In the genomic region with DNA sequence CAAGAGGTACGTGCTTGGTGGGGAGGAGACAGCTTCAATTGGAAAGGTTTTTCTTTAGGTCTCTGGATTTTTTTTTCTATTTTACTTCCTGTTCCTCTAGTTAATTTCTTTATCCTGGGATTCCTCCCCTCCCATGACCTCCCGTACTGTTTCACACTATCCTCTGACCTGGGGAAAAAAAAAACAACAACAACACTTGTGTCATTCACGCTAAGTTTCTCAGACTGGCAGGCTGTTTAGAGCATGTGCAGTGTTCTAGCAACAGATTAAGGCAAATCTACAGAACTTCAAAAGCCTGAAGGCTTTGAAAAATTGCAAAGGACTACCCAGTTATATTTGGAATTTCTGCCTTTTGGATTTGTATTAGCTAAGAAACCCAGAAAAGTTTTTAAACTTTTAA, we compare ENCODE assay signal across 21 cellular contexts.
"Had no signal": no experiment of that assay in that cellular context is flagged by ENCODE, and none has a peak within 500 bp of the region (broad histone marks: within the 10 kb centered on the region; RNA-seq: fewer than 3 reads in every experiment).

No MANE protein-coding gene starts in this region.

- H3K36me3 Mint-ChIP-seq: activated naive CD4-positive, alpha-beta T cell treated with anti-CD3 and anti-CD28 coated beads, Interleukin-2, amount 10 ng/mL, durations not matched to agents 7 days and 5 days; immature natural killer cell had no signal

- H3K9me3 Mint-ChIP-seq: activated CD4-positive, alpha-beta memory T cell treated with anti-CD3 and anti-CD28 coated beads, Interleukin-2, amount 10 ng/mL, durations not matched to agents 7 days and 5 days; activated CD4-positive, alpha-beta T cell treated with anti-CD3 and anti-CD28 coated beads, Interleukin-2, amount 10 ng/mL, durations not matched to agents 24 days and 14 days; activated naive CD4-positive, alpha-beta T cell treated with anti-CD3 and anti-CD28 coated beads, Interleukin-2, amount 10 ng/mL, durations not matched to agents 7 days and 5 days; activated T-cell treated with anti-CD3 and anti-CD28 coated beads, Interleukin-2, amount 50 U/mL, for 72 hours; naive B cell had no signal

- ATAC-seq: activated CD4-positive, CD25-positive, alpha-beta regulatory T cell treated with anti-CD3 and anti-CD28 coated beads, Interleukin-2, amount 50 U/mL, for 24 hours; activated T-cell treated with anti-CD3 and anti-CD28 coated beads, Interleukin-2, amount 50 U/mL, for 72 hours; foreskin keratinocyte had no signal

- H3K27me3 Mint-ChIP-seq: activated CD4-positive, alpha-beta memory T cell treated with anti-CD3 and anti-CD28 coated beads, Interleukin-2, amount 10 ng/mL, durations not matched to agents 7 days and 5 days; activated CD4-positive, alpha-beta T cell treated with anti-CD3 and anti-CD28 coated beads, Interleukin-2, amount 10 ng/mL, durations not matched to agents 24 days and 14 days; activated naive CD4-positive, alpha-beta T cell treated with anti-CD3 and anti-CD28 coated beads, Interleukin-2, amount 10 ng/mL, durations not matched to agents 7 days and 5 days; naive B cell had no signal

- H3K4me3 ChIP-seq: hepatocyte, right atrium auricular region had no signal

- H3K27ac Mint-ChIP-seq: activated CD4-positive, alpha-beta memory T cell treated with anti-CD3 and anti-CD28 coated beads, Interleukin-2, amount 10 ng/mL, durations not matched to agents 7 days and 5 days; activated CD4-positive, alpha-beta T cell treated with anti-CD3 and anti-CD28 coated beads, Interleukin-2, amount 10 ng/mL, durations not matched to agents 24 days and 14 days; activated naive CD4-positive, alpha-beta T cell treated with anti-CD3 and anti-CD28 coated beads, Interleukin-2, amount 10 ng/mL, durations not matched to agents 7 days and 5 days; activated T-cell treated with anti-CD3 and anti-CD28 coated beads, Interleukin-2, amount 50 U/mL, for 72 hours; immature natural killer cell had no signal

- H3K4me1 Mint-ChIP-seq: activated CD4-positive, alpha-beta memory T cell treated with anti-CD3 and anti-CD28 coated beads, Interleukin-2, amount 10 ng/mL, durations not matched to agents 7 days and 5 days; activated CD4-positive, alpha-beta T cell treated with anti-CD3 and anti-CD28 coated beads, Interleukin-2, amount 10 ng/mL, durations not matched to agents 24 days and 14 days; activated naive CD4-positive, alpha-beta T cell treated with anti-CD3 and anti-CD28 coated beads, Interleukin-2, amount 10 ng/mL, durations not matched to agents 7 days and 5 days; immature natural killer cell had no signal

- H2AFZ ChIP-seq: hepatocyte had no signal

- H3K4me2 ChIP-seq: hepatocyte, SK-N-SH had no signal

- H3K4me3 Mint-ChIP-seq: activated CD4-positive, alpha-beta memory T cell treated with anti-CD3 and anti-CD28 coated beads, Interleukin-2, amount 10 ng/mL, durations not matched to agents 7 days and 5 days; activated CD4-positive, alpha-beta T cell treated with anti-CD3 and anti-CD28 coated beads, Interleukin-2, amount 10 ng/mL, durations not matched to agents 24 days and 14 days; activated naive CD4-positive, alpha-beta T cell treated with anti-CD3 and anti-CD28 coated beads, Interleukin-2, amount 10 ng/mL, durations not matched to agents 7 days and 5 days; activated T-cell treated with anti-CD3 and anti-CD28 coated beads, Interleukin-2, amount 50 U/mL, for 72 hours; immature natural killer cell; naive B cell had no signal

- H3K27ac ChIP-seq: foreskin keratinocyte, hepatocyte, right atrium auricular region had no signal

- H3K36me3 ChIP-seq: right atrium auricular region had no signal

- H3K4me1 ChIP-seq: foreskin keratinocyte had no signal

- DNase-seq: activated CD4-positive, alpha-beta memory T cell treated with anti-CD3 and anti-CD28 coated beads, Interleukin-2, amount 10 ng/mL, durations not matched to agents 7 days and 5 days; activated CD4-positive, alpha-beta T cell treated with anti-CD3 and anti-CD28 coated beads, Interleukin-2, amount 10 ng/mL, durations not matched to agents 24 days and 14 days; activated effector memory CD4-positive, alpha-beta T cell treated with anti-CD3 and anti-CD28 coated beads, Interleukin-2, amount 50 U/mL, for 16 hours; activated naive CD4-positive, alpha-beta T cell treated with anti-CD3 and anti-CD28 coated beads, Interleukin-2, amount 10 ng/mL, durations not matched to agents 7 days and 5 days; activated T-cell treated with anti-CD3 and anti-CD28 coated beads, Interleukin-2, amount 50 U/mL, for 72 hours; amygdala; cerebellar nuclear complex; effector CD4-positive, alpha-beta T cell; erythroblast; foreskin keratinocyte; immature natural killer cell; mesenchymal stem cell; naive B cell; SK-N-SH; stimulated activated CD4-positive, alpha-beta T cell treated with anti-CD3 and anti-CD28 coated beads, Interleukin-4, amount 100 ng/mL, for 24 hours; stimulated activated naive CD4-positive, alpha-beta T cell treated with Interleukin-2 at 50 U/mL for 16 hours had no signal

- H3K27me3 ChIP-seq: foreskin keratinocyte, hepatocyte, right atrium auricular region had no signal

- H3K9ac ChIP-seq: SK-N-SH had no signal

- H3K9me3 ChIP-seq: right atrium auricular region, SK-N-SH had no signal

- FAIRE-seq: bronchial epithelial cell, endometrium had no signal
